ENCODE assay signal across 17 cellular contexts in the genomic region with DNA sequence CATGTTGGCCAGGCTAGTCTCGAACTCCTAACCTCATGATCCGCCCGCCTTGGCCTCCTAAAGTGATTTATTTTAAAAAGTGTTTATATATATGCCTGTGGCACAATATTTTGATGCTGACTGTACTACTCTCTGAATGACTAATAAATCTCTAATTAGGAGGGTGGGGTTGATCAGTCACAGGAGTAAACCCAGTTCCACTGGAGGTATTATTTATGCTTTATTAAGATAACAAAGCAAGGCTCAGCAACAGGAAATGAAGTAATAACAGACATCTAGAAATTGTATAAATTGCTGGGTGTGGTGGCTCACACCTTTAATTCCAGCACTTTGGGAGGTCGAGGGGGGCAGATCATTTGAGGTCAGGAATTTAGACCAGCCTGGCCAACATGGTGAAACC. TPM values are rescaled to one million over a fixed set of nuclear protein-coding genes. Genes with fewer than 3 reads are reported as not detected.
DNase-seq lines count a peak whose midpoint lies in the region; ATAC-seq, FAIRE-seq and TF ChIP-seq lines count a peak whose summit lies in the region.
"Had no signal": no experiment of that assay in that cellular context is flagged by ENCODE, and none has a peak within 500 bp of the region (broad histone marks: within the 10 kb centered on the region; RNA-seq: fewer than 3 reads in every experiment).

No MANE protein-coding gene starts in this region.

- peak overlapping the region; percentile 33; the same call in 1 of the 2 replicates for H3K4me2 ChIP-seq in HCT116 (ENCODE audit: low read length)
- H3K4me2 ChIP-seq: KMS-11 had no signal

- no peaks in the 10 kb centered on the region for H3K9me2 ChIP-seq in HCT116 (ENCODE audit: insufficient read depth)

- POLR2A ChIA-PET in HCT116 (lab: Charles Lee), result interaction anchor here (1.4 kb wide), 2 partner anchors 10 to 40 kb away, joined by 4 read pairs; a partner anchor contains a TSS

- RAD21 ChIA-PET in HCT116 (lab: Charles Lee; ENCODE audit: low non-redundant PET in 1 of 2, low total read pairs in 2 of 2, uncharacterized antibody in 2 of 2, unreplicated experiment in 2 of 2), result no interaction called here

- H3K79me2 ChIP-seq in HCT116 (ENCODE audit: insufficient read depth, low read length), result no peaks in the 10 kb centered on the region

- peaks cover 6 to 10% of the 10 kb centered on the region in 2 experiments; a peak in 3 of 4 replicates for H3K4me1 ChIP-seq in HCT116 (ENCODE audit: control insufficient read depth in 1 of 2, insufficient read depth in 2 of 2, low read length in 2 of 2)
- peaks cover 7% of the 10 kb centered on the region; the same call in 1 of the 2 replicates for H3K4me1 ChIP-seq in SJSA1 (replicated peaks)
- no peaks in the 10 kb centered on the region for H3K4me1 ChIP-seq in pancreas

- CTCF ChIA-PET in HCT116 (lab: Charles Lee), result no interaction called here

- H3K27me3 ChIP-seq in HCT116 (ENCODE audit: insufficient read depth, low read length) (no peaks in the 10 kb centered on the region), SJSA1 (replicated peaks) (no peaks in the 10 kb centered on the region), pancreas (no peaks in the 10 kb centered on the region)

- TF ChIP-seq CTCF in AG09319 (IDR thresholded peaks at IDR 0.05; ENCODE audit: low read depth, low read length), result no peak
- no peak for TF ChIP-seq CTCF in HCT116 (IDR thresholded peaks at IDR 0.05 in 2 of 3, conservative IDR thresholded peaks at IDR 0.05 in 1 of 3; ENCODE audit: borderline replicate concordance in 1 of 3, insufficient read depth in 1 of 3, low read depth in 2 of 3, low read length in 2 of 3)
- TF ChIP-seq CTCF in pancreas (IDR thresholded peaks at IDR 0.05), result no peak

- TF ChIP-seq RAD21 in HCT116 (IDR thresholded peaks at IDR 0.05; ENCODE audit: low read depth), result no peak

- BruUV-seq in HCT116 (replicated peaks; lab: Mats Ljungman, UMichigan), result no TSS peak

- H3K36me3 ChIP-seq in HCT116 (ENCODE audit: control insufficient read depth in 1 of 2, insufficient read depth in 2 of 2, low read length in 2 of 2) (no peaks in the 10 kb centered on the region), SJSA1 (no peaks in the 10 kb centered on the region), pancreas (no peaks in the 10 kb centered on the region)
- H3K36me3 ChIP-seq: esophagus squamous epithelium had no signal

- DNase-seq in AG09319 (ENCODE audit: extremely low read depth, low read depth), result peak; percentile 18
- DNase-seq in HCT116 (ENCODE audit: low read depth, low spot score), result no peak
- peak; percentile 45 to 60 for DNase-seq in SJSA1 (ENCODE audit: low read depth in 1 of 2, low spot score in 2 of 2)
- DNase-seq in hepatic stellate cell (ENCODE audit: low spot score), result peak; percentile 31
- no peak for DNase-seq in NOMO-1 (lab: John Stamatoyannopoulos, UW; ENCODE audit: unreplicated experiment in 2 of 2)
- no peak for DNase-seq in NK-92 treated with Interleukin-12 subunit alpha and Interleukin-12 subunit beta, amount 100 ng/mL, for 24 hours (lab: John Stamatoyannopoulos, UW)
- DNase-seq in pancreas, result no peak
- no peak for DNase-seq in OCI-M2 (lab: John Stamatoyannopoulos, UW; ENCODE audit: unreplicated experiment)
- DNase-seq: activated CD4-positive, alpha-beta T cell treated with anti-CD3 and anti-CD28 coated beads for 48 hours; activated naive CD4-positive, alpha-beta T cell treated with anti-CD3 and anti-CD28 coated beads for 36 hours; esophagus squamous epithelium; mucosa of descending colon; NCI-H1417 treated with DMSO at 0.1 percent for 48 hours; NCI-H446; right cardiac atrium had no signal

- H3K27ac ChIP-seq in HCT116 (ENCODE audit: low read depth, low read length) (no peak overlapping the region), SJSA1 (no peak overlapping the region), pancreas (no peak overlapping the region)
- H3K27ac ChIP-seq: esophagus squamous epithelium, KMS-11 had no signal

- 79 to 80% methylated on average over 4 of the region's 4 CpGs for WGBS in pancreas, 2 donors

- H3K4me3 ChIP-seq in HCT116 (replicated peaks in 1 of 2; ENCODE audit: low read depth in 1 of 2, low read length in 2 of 2) (no peak overlapping the region), SJSA1 (no peak overlapping the region), pancreas (no peak overlapping the region)
- H3K4me3 ChIP-seq: esophagus squamous epithelium, mucosa of descending colon had no signal

- H4K20me1 ChIP-seq in HCT116 (ENCODE audit: insufficient read depth), result no peaks in the 10 kb centered on the region

- no peak for FAIRE-seq in pancreas (lab: Jason Lieb, UNC)

- H3K9ac ChIP-seq in HCT116 (ENCODE audit: low read length), result no peak overlapping the region
- H3K9ac ChIP-seq: KMS-11 had no signal

- peak overlapping the region; percentile 73 for H2AFZ ChIP-seq in HCT116 (ENCODE audit: low read depth, low read length, poor library complexity, severe bottlenecking)

- intact Hi-C loops in HCT116 (cut with micrococcal nuclease) (no loop called here), pancreas (cut with DNase I) (no loop called here)

- no peak for TF ChIP-seq POLR2A in HCT116 (IDR thresholded peaks at IDR 0.05; ENCODE audit: borderline replicate concordance, extremely low read depth, insufficient read depth, insufficient read length)

- ATAC-seq in HCT116 (no peak), pancreas (no peak)
- ATAC-seq: left lobe of liver, right cardiac atrium had no signal

- no peaks in the 10 kb centered on the region for H3K9me3 ChIP-seq in HCT116 (ENCODE audit: control insufficient read depth in 1 of 2, insufficient read depth in 1 of 2, low read depth in 1 of 2, low read length in 2 of 2)
- no peaks in the 10 kb centered on the region for H3K9me3 ChIP-seq in SJSA1 (replicated peaks)
- no peaks in the 10 kb centered on the region for H3K9me3 ChIP-seq in pancreas
- H3K9me3 ChIP-seq: esophagus squamous epithelium, mucosa of descending colon had no signal

TF ChIP-seq in HCT116, 20 proteins besides CTCF, POLR2A, EP300 and RAD21 (continues in another document):
- TF ChIP-seq, protein P1, sequence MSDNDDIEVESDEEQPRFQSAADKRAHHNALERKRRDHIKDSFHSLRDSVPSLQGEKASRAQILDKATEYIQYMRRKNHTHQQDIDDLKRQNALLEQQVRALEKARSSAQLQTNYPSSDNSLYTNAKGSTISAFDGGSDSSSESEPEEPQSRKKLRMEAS (IDR thresholded peaks at IDR 0.05), result no peak
- TF ChIP-seq EZH2phosphoT487 (IDR thresholded peaks at IDR 0.05; ENCODE audit: borderline replicate concordance), result no peak
- TF ChIP-seq, protein P2, sequence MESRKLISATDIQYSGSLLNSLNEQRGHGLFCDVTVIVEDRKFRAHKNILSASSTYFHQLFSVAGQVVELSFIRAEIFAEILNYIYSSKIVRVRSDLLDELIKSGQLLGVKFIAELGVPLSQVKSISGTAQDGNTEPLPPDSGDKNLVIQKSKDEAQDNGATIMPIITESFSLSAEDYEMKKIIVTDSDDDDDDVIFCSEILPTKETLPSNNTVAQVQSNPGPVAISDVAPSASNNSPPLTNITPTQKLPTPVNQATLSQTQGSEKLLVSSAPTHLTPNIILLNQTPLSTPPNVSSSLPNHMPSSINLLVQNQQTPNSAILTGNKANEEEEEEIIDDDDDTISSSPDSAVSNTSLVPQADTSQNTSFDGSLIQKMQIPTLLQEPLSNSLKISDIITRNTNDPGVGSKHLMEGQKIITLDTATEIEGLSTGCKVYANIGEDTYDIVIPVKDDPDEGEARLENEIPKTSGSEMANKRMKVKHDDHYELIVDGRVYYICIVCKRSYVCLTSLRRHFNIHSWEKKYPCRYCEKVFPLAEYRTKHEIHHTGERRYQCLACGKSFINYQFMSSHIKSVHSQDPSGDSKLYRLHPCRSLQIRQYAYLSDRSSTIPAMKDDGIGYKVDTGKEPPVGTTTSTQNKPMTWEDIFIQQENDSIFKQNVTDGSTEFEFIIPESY (IDR thresholded peaks at IDR 0.05; ENCODE audit: extremely low read depth, insufficient replicate concordance, low read length), result no peak
- no peak for TF ChIP-seq ELF1 (IDR thresholded peaks at IDR 0.05; ENCODE audit: borderline replicate concordance, low read depth)
- TF ChIP-seq FOSL1 (IDR thresholded peaks at IDR 0.05; ENCODE audit: low read depth), result peak; percentile 57; the same call in 1 of the 2 replicates
- TF ChIP-seq ZNF274 (IDR thresholded peaks at IDR 0.05; ENCODE audit: low read depth, low read length), result no peak
- TF ChIP-seq EZH2 (IDR thresholded peaks at IDR 0.05), result no peak
- no peak for TF ChIP-seq YY1 (IDR thresholded peaks at IDR 0.05; ENCODE audit: extremely low read depth, insufficient replicate concordance, low read depth, low read length)
- TF ChIP-seq CEBPB (IDR thresholded peaks at IDR 0.05; ENCODE audit: low read depth), result peak; percentile 9; the same call in 1 of the 2 replicates
- no peak for TF ChIP-seq ZFX (IDR thresholded peaks at IDR 0.05)
- no peak for TF ChIP-seq CBX3 (IDR thresholded peaks at IDR 0.05; ENCODE audit: low read depth)
- TF ChIP-seq POLR2AphosphoS5 (IDR thresholded peaks at IDR 0.05; ENCODE audit: low read depth, low read length), result no peak
- no peak for TF ChIP-seq EGR1 (IDR thresholded peaks at IDR 0.05; ENCODE audit: low read depth)

RNA-seq across cellular contexts. Expression of a gene that starts 26.0 kb away (rescaled TPM):
- 26.8 TPM for total RNA-seq in HCT116 (2021; ENCODE audit: unreplicated experiment)
- polyA plus RNA-seq in HCT116 (2012), result 19.9 and 21.1 TPM in 2 replicates
- total RNA-seq in SJSA1 (2014; rRNA removed; shearing (Covaris generic)), result 35.0 and 59.9 TPM in 2 replicates
- total RNA-seq in pancreas, result 10 to 100 TPM in 3 of 6 donors, 1 to 10 TPM in 3; 6.3 to 15.5 (median 10.7) TPM
- 1 to 10 TPM; 7.8 to 8.8 TPM for polyA plus RNA-seq in pancreas

RNA-seq across cellular contexts. Expression of a gene that starts 40.0 kb away (rescaled TPM):
- total RNA-seq in HCT116 (2021; ENCODE audit: unreplicated experiment) (39.4 TPM), pancreas (10 to 100 TPM in 5 of 6 donors, 1 to 10 TPM in 1; 9.4 to 21.7 (median 11.9) TPM)
- polyA plus RNA-seq in HCT116 (2012), result 20.9 and 29.9 TPM in 2 replicates
- 50.7 and 57.1 TPM in 2 replicates for total RNA-seq in SJSA1 (2014; rRNA removed; shearing (Covaris generic))
- polyA plus RNA-seq in pancreas, result 10 to 100 TPM; 12.3 to 18.9 TPM

Comparison
In these comparisons a context has a peak if more than half of its experiments do, and no peak if none do; other contexts are left out.
1. DNase-seq: peak in AG09319 (single experiment), SJSA1 (2 of 2) and hepatic stellate cell (single experiment); none in HCT116 (single experiment), NOMO-1 (0 of 2), NK-92 treated with Interleukin-12 subunit alpha and Interleukin-12 subunit beta, amount 100 ng/mL, for 24 hours (single experiment), pancreas (0 of 6) and OCI-M2 (single experiment).